In the genomic region with DNA sequence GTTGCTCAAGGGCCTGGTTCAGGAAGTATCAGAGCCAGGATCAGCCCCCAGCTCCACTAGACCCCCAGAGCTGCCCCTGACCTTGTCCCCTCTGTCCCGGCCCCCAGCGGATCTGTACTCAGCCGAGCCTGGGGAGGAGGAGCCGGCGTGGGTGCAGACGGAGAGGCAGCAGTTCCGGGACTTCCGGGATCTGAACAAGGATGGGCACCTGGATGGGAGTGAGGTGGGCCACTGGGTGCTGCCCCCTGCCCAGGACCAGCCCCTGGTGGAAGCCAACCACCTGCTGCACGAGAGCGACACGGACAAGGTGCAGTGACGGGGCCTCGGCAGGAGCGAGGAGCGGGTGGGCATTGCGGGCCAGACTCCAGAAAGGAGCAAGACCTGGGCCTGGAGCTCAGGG, we compare ENCODE assay signal across 31 cellular contexts. TPM values are rescaled to one million over a fixed set of nuclear protein-coding genes. Genes with fewer than 3 reads are reported as not detected.
"Had no signal": no experiment of that assay in that cellular context is flagged by ENCODE, and none has a peak within 500 bp of the region (broad histone marks: within the 10 kb centered on the region; RNA-seq: fewer than 3 reads in every experiment).

No MANE protein-coding gene starts in this region.

- H3K27me3 ChIP-seq: breast epithelium, SJCRH30 had no signal

- H3K27me3 Mint-ChIP-seq: activated CD4-positive, alpha-beta memory T cell treated with anti-CD3 and anti-CD28 coated beads for 36 hours; activated naive CD8-positive, alpha-beta T cell treated with anti-CD3 and anti-CD28 coated beads for 36 hours; activated T-helper 17 cell treated with anti-CD3 and anti-CD28 coated beads, Interleukin-2, amount 50 U/mL, for 72 hours had no signal

- H3K4me3 Mint-ChIP-seq: activated CD4-positive, alpha-beta memory T cell treated with anti-CD3 and anti-CD28 coated beads for 36 hours; activated naive CD4-positive, alpha-beta T cell treated with anti-CD3 and anti-CD28 coated beads for 36 hours; activated naive CD8-positive, alpha-beta T cell treated with anti-CD3 and anti-CD28 coated beads for 36 hours; activated T-helper 17 cell treated with anti-CD3 and anti-CD28 coated beads, Interleukin-2, amount 50 U/mL, for 72 hours; WTC11 had no signal

- DNase-seq: activated CD4-positive, alpha-beta memory T cell treated with anti-CD3 and anti-CD28 coated beads for 36 hours; activated CD4-positive, alpha-beta T cell treated with anti-CD3 and anti-CD28 coated beads for 48 hours; activated CD4-positive, CD25-positive, alpha-beta regulatory T cell treated with anti-CD3 and anti-CD28 coated beads, Interleukin-2, amount 50 U/mL, for 72 hours; activated CD8-positive, alpha-beta memory T cell treated with anti-CD3 and anti-CD28 coated beads for 24 hours; activated gamma-delta T cell; activated naive CD4-positive, alpha-beta T cell treated with anti-CD3 and anti-CD28 coated beads for 36 hours; activated naive CD8-positive, alpha-beta T cell treated with anti-CD3 and anti-CD28 coated beads for 36 hours; activated T-cell treated with anti-CD3 and anti-CD28 coated beads for 4 hours; activated T-cell treated with anti-CD3 and anti-CD28 coated beads, Interleukin-2, amount 50 U/mL, for 48 hours; aorta; Kasumi-1; KBM-7; NCI-H1092; NCI-H1417; NCI-H1930; NCI-H2107; NCI-H2171 treated with DMSO at 0.1 percent for 48 hours; NCI-H226; NCI-H526 treated with DMSO at 0.1 percent for 48 hours; NK-92 treated with Interleukin-12 subunit alpha and Interleukin-12 subunit beta, amount 100 ng/mL, for 24 hours; OCI-M1; RPMI8226; SJCRH30; SW 1271 had no signal

- H3K27ac Mint-ChIP-seq: activated CD4-positive, alpha-beta memory T cell treated with anti-CD3 and anti-CD28 coated beads for 36 hours; activated naive CD4-positive, alpha-beta T cell treated with anti-CD3 and anti-CD28 coated beads for 36 hours; activated naive CD8-positive, alpha-beta T cell treated with anti-CD3 and anti-CD28 coated beads for 36 hours; activated T-helper 17 cell treated with anti-CD3 and anti-CD28 coated beads, Interleukin-2, amount 50 U/mL, for 72 hours; WTC11 had no signal

- H3K9me3 ChIP-seq: breast epithelium, SJCRH30 had no signal

- ATAC-seq: activated T-helper 17 cell treated with anti-CD3 and anti-CD28 coated beads, Interleukin-2, amount 50 U/mL, for 72 hours; Panc1; Right ventricle myocardium inferior; SK-N-SH treated with all-trans-retinoic acid at 6 μM for 48 hours; WTC11 had no signal

- H3K4me3 ChIP-seq: breast epithelium, SJCRH30 had no signal

- H3K36me3 Mint-ChIP-seq: activated CD4-positive, alpha-beta memory T cell treated with anti-CD3 and anti-CD28 coated beads for 36 hours; activated naive CD8-positive, alpha-beta T cell treated with anti-CD3 and anti-CD28 coated beads for 36 hours; WTC11 had no signal

- H3K9me3 Mint-ChIP-seq: activated CD4-positive, alpha-beta memory T cell treated with anti-CD3 and anti-CD28 coated beads for 36 hours; activated naive CD4-positive, alpha-beta T cell treated with anti-CD3 and anti-CD28 coated beads for 36 hours; activated naive CD8-positive, alpha-beta T cell treated with anti-CD3 and anti-CD28 coated beads for 36 hours; activated T-helper 17 cell treated with anti-CD3 and anti-CD28 coated beads, Interleukin-2, amount 50 U/mL, for 72 hours; WTC11 had no signal

- H3K4me1 ChIP-seq: breast epithelium had no signal

- H3K27ac ChIP-seq: breast epithelium, SJCRH30 had no signal

- H3K36me3 ChIP-seq: breast epithelium had no signal

RNA-seq across cellular contexts. Expression of a gene that starts 38.7 kb away (rescaled TPM):
- total RNA-seq: NCI-H460 had no signal
